16 cellular contexts compared by ENCODE assay signal in genomic region chr19:7187605-7188339, GRCh38.
"Had no signal": no experiment of that assay in that cellular context is flagged by ENCODE, and none has a peak within 500 bp of the region (broad histone marks: within the 10 kb centered on the region; RNA-seq: fewer than 3 reads in every experiment).

No MANE protein-coding gene starts in this region.

- H3K27me3 Mint-ChIP-seq: activated naive CD8-positive, alpha-beta T cell; brain; naive B cell; progenitor cell of endocrine pancreas; T-helper 17 cell had no signal

- DNase-seq: activated CD4-positive, alpha-beta T cell treated with anti-CD3 and anti-CD28 coated beads, Interleukin-2, amount 50 U/mL, for 1 hour; activated gamma-delta T cell; activated T-cell treated with anti-CD3 and anti-CD28 coated beads, Interleukin-2, amount 50 U/mL, for 1 hour; amygdala; cerebellar nuclear complex; naive B cell; stimulated activated naive CD8-positive, alpha-beta T cell treated with anti-CD3 and anti-CD28 coated beads, Interleukin-15, Interleukin-2, amounts not matched to agents 100 U/mL and 50 U/mL, for 24 hours; T-helper 17 cell; upper lobe of left lung had no signal

- H3K27me3 ChIP-seq: esophagus muscularis mucosa, suprapubic skin, upper lobe of left lung had no signal

- H3K9me3 Mint-ChIP-seq: brain; dendritic cell treated with granulocyte-macrophage colony-stimulating factor and Interleukin-4, amounts not matched to agents 40 ng/mL and 50 ng/mL, for 4 days; naive B cell had no signal

- H3K27ac ChIP-seq: suprapubic skin had no signal

- H3K27ac Mint-ChIP-seq: activated naive CD8-positive, alpha-beta T cell; dendritic cell treated with granulocyte-macrophage colony-stimulating factor and Interleukin-4, amounts not matched to agents 40 ng/mL and 50 ng/mL, for 4 days; T-helper 17 cell had no signal

- H3K36me3 ChIP-seq: upper lobe of left lung had no signal

- H3K9me3 ChIP-seq: esophagus muscularis mucosa, suprapubic skin, upper lobe of left lung had no signal

- H3K4me3 Mint-ChIP-seq: activated naive CD8-positive, alpha-beta T cell; brain; dendritic cell treated with granulocyte-macrophage colony-stimulating factor and Interleukin-4, amounts not matched to agents 40 ng/mL and 50 ng/mL, for 4 days; naive B cell; T-helper 17 cell had no signal

- H3K36me3 Mint-ChIP-seq: activated naive CD8-positive, alpha-beta T cell; naive B cell had no signal

- ATAC-seq: sciatic nerve; stimulated activated naive CD8-positive, alpha-beta T cell treated with anti-CD3 and anti-CD28 coated beads, Interleukin-15, Interleukin-2, amounts not matched to agents 100 U/mL and 50 U/mL, for 24 hours; T-helper 17 cell had no signal

- H3K4me3 ChIP-seq: esophagus muscularis mucosa, suprapubic skin, upper lobe of left lung had no signal
